Comparison of ENCODE assay signal across 24 cellular contexts in the genomic region with DNA sequence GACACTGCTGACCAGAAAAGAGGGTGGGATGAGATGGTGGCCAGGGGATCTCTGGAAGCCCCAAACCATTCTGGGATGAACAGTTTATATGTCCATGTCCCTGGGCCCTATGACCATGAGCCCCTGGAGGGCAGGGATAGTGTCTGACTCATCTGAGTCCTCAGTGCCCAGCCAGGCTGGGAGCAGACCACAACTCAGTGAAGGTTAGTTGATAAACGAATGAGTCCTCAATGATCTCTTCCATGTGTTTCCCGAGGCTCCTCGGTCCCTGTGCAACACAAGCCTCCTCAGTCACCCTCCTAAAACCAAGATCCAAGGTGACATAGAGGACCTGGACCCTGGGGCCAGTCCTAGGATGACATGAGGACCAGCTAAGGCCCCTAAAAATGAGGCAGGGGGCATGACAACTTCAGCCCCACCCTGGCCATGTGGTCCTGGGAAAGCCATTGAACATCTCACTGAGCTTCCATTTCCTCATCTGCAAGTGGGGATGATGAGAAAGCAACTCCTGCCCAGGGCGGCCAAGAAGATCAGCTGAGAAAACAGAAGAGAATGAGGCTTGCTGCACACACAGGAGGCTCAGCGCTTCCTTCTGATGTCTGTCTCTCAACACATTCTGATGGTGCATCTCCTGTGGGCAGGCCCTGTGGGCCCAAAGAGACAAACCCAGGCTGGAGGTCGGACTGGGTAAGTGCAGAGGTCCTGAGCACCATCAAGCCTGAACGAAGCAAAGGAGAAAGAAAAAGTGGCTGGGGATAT.
DNase-seq lines count a peak whose midpoint lies in the region; TF ChIP-seq lines count a peak whose summit lies in the region.
"Had no signal": no experiment of that assay in that cellular context is flagged by ENCODE, and none has a peak within 500 bp of the region (broad histone marks: within the 10 kb centered on the region; RNA-seq: fewer than 3 reads in every experiment).

No MANE protein-coding gene starts in this region.

- 75 to 91% (median 85%) methylated on average over 7 of the region's 7 CpGs for WGBS in spleen, 5 donors

- no peaks in the 10 kb centered on the region for H3K4me1 ChIP-seq in spleen
- peaks cover 20% of the 10 kb centered on the region for H3K4me1 ChIP-seq in vagina

- DNase-seq in EH (ENCODE audit: low read depth) (peak; percentile 27), M059J (ENCODE audit: low read depth) (peak; percentile 55), mesenteric fat pad (ENCODE audit: low spot score) (peak; percentile 35), spleen (peak; percentile 57), GOT3 (lab: John Stamatoyannopoulos, UW) (no peak), vagina (ENCODE audit: extremely low spot score in 2 of 2) (no peak), brain microvascular endothelial cell (no peak), HCEC 1CT (no peak)
- DNase-seq: AML-193; CD4-positive, alpha-beta memory T cell; COR-L47; DMS79; HFFc6; NCI-H1092; NCI-H1417 treated with DMSO at 0.1 percent for 48 hours; NCI-H1694 treated with DMSO at 0.1 percent for 48 hours; NCI-H2081; NCI-H2227 treated with DMSO at 0.1 percent for 48 hours; NCI-H526 treated with DMSO at 0.1 percent for 48 hours; SK-N-SH; SW 1271 had no signal

- intact Hi-C loops in spleen (cut with DNase I; ENCODE audit: low total_unique reads) = no loop called here
- intact Hi-C loops in vagina (cut with DNase I) = no loop called here

- TF ChIP-seq POLR2A in spleen (IDR thresholded peaks at IDR 0.05) (no peak), vagina (IDR thresholded peaks at IDR 0.05) (no peak)

- H3K36me3 ChIP-seq in spleen = no peaks in the 10 kb centered on the region
- H3K36me3 ChIP-seq in vagina = no peaks in the 10 kb centered on the region
- H3K36me3 ChIP-seq in brain microvascular endothelial cell (replicated peaks) = no peaks in the 10 kb centered on the region
- H3K36me3 ChIP-seq: BLaER1 treated with 17β-estradiol and CSF1 and Interleukin-3, amounts not matched to agents 10 nM and 100 nM had no signal

- in situ Hi-C loops in brain microvascular endothelial cell (cut with HindIII; ENCODE audit: low pct_ligation_motif_present, low sequenced_read_pairs) = no loop called here

- TF ChIP-seq CTCF in spleen (IDR thresholded peaks at IDR 0.05 in 8 of 11, conservative IDR thresholded peaks at IDR 0.05 in 3 of 11) = no peak
- TF ChIP-seq CTCF in vagina (IDR thresholded peaks at IDR 0.05) = no peak
- TF ChIP-seq CTCF in brain microvascular endothelial cell (IDR thresholded peaks at IDR 0.05; ENCODE audit: low read depth, low read length, missing control alignments) = no peak

- no peak overlapping the region for H3K4me3 ChIP-seq in spleen
- H3K4me3 ChIP-seq in vagina = no peak overlapping the region
- no peak overlapping the region for H3K4me3 ChIP-seq in brain microvascular endothelial cell (ENCODE audit: low read depth, low read length)
- H3K4me3 ChIP-seq: BLaER1 treated with 17β-estradiol and CSF1 and Interleukin-3, amounts not matched to agents 10 nM and 100 nM had no signal

- H3K27me3 ChIP-seq in spleen (replicated peaks in 1 of 7) (peaks cover 0 to 10% (median 0%) of the 10 kb centered on the region in 7 donors), vagina (no peaks in the 10 kb centered on the region), brain microvascular endothelial cell (replicated peaks) (no peaks in the 10 kb centered on the region)
- H3K27me3 ChIP-seq: BLaER1 treated with 17β-estradiol and CSF1 and Interleukin-3, amounts not matched to agents 10 nM and 100 nM had no signal

- H3K27ac ChIP-seq in spleen (no peak overlapping the region), vagina (no peak overlapping the region), brain microvascular endothelial cell (no peak overlapping the region)
- H3K27ac ChIP-seq: BLaER1 treated with 17β-estradiol and CSF1 and Interleukin-3, amounts not matched to agents 10 nM and 100 nM; KMS-11; RWPE1 had no signal

- H3K9me3 ChIP-seq in spleen (no peaks in the 10 kb centered on the region), vagina (no peaks in the 10 kb centered on the region)
- H3K9me3 ChIP-seq: BLaER1 treated with 17β-estradiol and CSF1 and Interleukin-3, amounts not matched to agents 10 nM and 100 nM; SK-N-SH had no signal

Comparison
In these comparisons a context has a peak if more than half of its experiments do, and no peak if none do; other contexts are left out.
1. DNase-seq: peak in EH (single experiment), M059J (single experiment), mesenteric fat pad (single experiment) and spleen (single experiment); none in GOT3 (single experiment), vagina (0 of 2), brain microvascular endothelial cell (single experiment) and HCEC 1CT (single experiment).